In genomic region chr2:210476194-210477128, GRCh38 we compare ENCODE assay signal across 8 cellular contexts. TPM values are rescaled to one million over a fixed set of nuclear protein-coding genes. Genes with fewer than 3 reads are reported as not detected.
DNase-seq lines count a peak whose midpoint lies in the region; ATAC-seq and TF ChIP-seq lines count a peak whose summit lies in the region.

LANCL1 (minus strand) TSS chr2:210476759; CDS start chr2:210476396, 363 bp downstream.

- TF ChIP-seq CTCF in ascending aorta (IDR thresholded peaks at IDR 0.05): peak in 1 of 3 experiments; percentile 4
- TF ChIP-seq CTCF in uterus (IDR thresholded peaks at IDR 0.05): no peak

- H3K27ac ChIP-seq in ascending aorta: peak within 1 kb of the TSS; percentile 76 to 77
- peak within 1 kb of the TSS; percentile 10 for H3K27ac ChIP-seq in right cardiac atrium (ENCODE audit: low read length)
- H3K27ac ChIP-seq in uterus: peak within 1 kb of the TSS; percentile 78 to 88

- TF ChIP-seq POLR2A in uterus (IDR thresholded peaks at IDR 0.05): peak; percentile 72 to 77

- H3K4me3 Mint-ChIP-seq in T-helper 2 cell treated with Interferon-gamma antibody and Interleukin-4, amounts not matched to agents 5 μg/mL and 100 μg/mL, for 36 hours: peak within 1 kb of the TSS; percentile 98

- DNase-seq in NCI-H1694 treated with DMSO at 0.1 percent for 48 hours (lab: John Stamatoyannopoulos, UW) (peak; percentile 79), ascending aorta (ENCODE audit: low spot score in 2 of 2) (peak; percentile 70 to 95), right cardiac atrium (peak; percentile 92 to 96 (median 95)), pulmonary artery endothelial cell (ENCODE audit: low read depth, low spot score) (peak; percentile 54), uterus (peak; percentile 88 to 93)
- peak; percentile 85 for DNase-seq in T-helper 2 cell treated with Interferon-gamma antibody and Interleukin-4, amounts not matched to agents 5 μg/mL and 100 μg/mL, for 36 hours (ENCODE audit: low spot score)

- H3K4me1 Mint-ChIP-seq in T-helper 2 cell treated with Interferon-gamma antibody and Interleukin-4, amounts not matched to agents 5 μg/mL and 100 μg/mL, for 36 hours (ENCODE audit: low read depth): peaks cover 25% of the 10 kb centered on the region

- intact Hi-C loops in ascending aorta (cut with DNase I): loop anchor here (2.0 to 5.0 kb wide), 2 partner anchors 244 to 474 kb away; partner anchors contain the start of gene RPE
- intact Hi-C loops in right cardiac atrium (cut with DNase I): no loop called here
- intact Hi-C loops in uterus (cut with DNase I; ENCODE audit: low total_unique reads): no loop called here

- peaks cover 0 to 2% of the 10 kb centered on the region in 2 donors for H3K4me1 ChIP-seq in ascending aorta
- no peaks in the 10 kb centered on the region for H3K4me1 ChIP-seq in right cardiac atrium (ENCODE audit: control insufficient read depth, insufficient read depth, low read length)
- no peaks in the 10 kb centered on the region for H3K4me1 ChIP-seq in uterus

- H3K9me3 ChIP-seq in ascending aorta (no peaks in the 10 kb centered on the region), right cardiac atrium (ENCODE audit: control insufficient read depth, low read length) (no peaks in the 10 kb centered on the region), uterus (no peaks in the 10 kb centered on the region)

- H3K36me3 Mint-ChIP-seq in T-helper 2 cell treated with Interferon-gamma antibody and Interleukin-4, amounts not matched to agents 5 μg/mL and 100 μg/mL, for 36 hours (ENCODE audit: low read depth): peaks cover 15% of the 10 kb centered on the region

- peak within 1 kb of the TSS; percentile 74 to 87 for H3K4me3 ChIP-seq in ascending aorta
- H3K4me3 ChIP-seq in right cardiac atrium (ENCODE audit: low read length): peak within 1 kb of the TSS; percentile 99
- H3K4me3 ChIP-seq in uterus: peak within 1 kb of the TSS; percentile 81 to 88

- H3K27ac Mint-ChIP-seq in T-helper 2 cell treated with Interferon-gamma antibody and Interleukin-4, amounts not matched to agents 5 μg/mL and 100 μg/mL, for 36 hours: peak within 1 kb of the TSS; percentile 99

- no peaks in the 10 kb centered on the region for H3K27me3 Mint-ChIP-seq in T-helper 2 cell treated with Interferon-gamma antibody and Interleukin-4, amounts not matched to agents 5 μg/mL and 100 μg/mL, for 36 hours (ENCODE audit: low read depth)

- under 1% methylated on average over 49 of the region's 49 CpGs for WGBS in right cardiac atrium

- H3K27me3 ChIP-seq in ascending aorta (no peaks in the 10 kb centered on the region), right cardiac atrium (ENCODE audit: control insufficient read depth, insufficient read depth) (no peaks in the 10 kb centered on the region), uterus (no peaks in the 10 kb centered on the region)

- ATAC-seq in GM18498 (IDR thresholded peaks at IDR 0.05; ENCODE audit: unreplicated experiment): peak; percentile 100
- ATAC-seq in HG02885 (IDR thresholded peaks at IDR 0.05; ENCODE audit: poor library complexity, unreplicated experiment): peak; percentile 100
- peak; percentile 100 for ATAC-seq in right cardiac atrium

- H3K9me3 Mint-ChIP-seq in T-helper 2 cell treated with Interferon-gamma antibody and Interleukin-4, amounts not matched to agents 5 μg/mL and 100 μg/mL, for 36 hours: no peaks in the 10 kb centered on the region

- H3K36me3 ChIP-seq in ascending aorta (peaks cover 4 to 9% of the 10 kb centered on the region in 2 donors), uterus (no peaks in the 10 kb centered on the region)

RNA-seq across cellular contexts. Expression of gene LANCL1, which starts in this region (rescaled TPM):
- total RNA-seq in ascending aorta (16.4 TPM), right cardiac atrium (10 to 100 TPM; 46.6 to 59.6 (median 53.2) TPM), pulmonary artery endothelial cell (29.4 and 32.9 TPM in 2 replicates), uterus (10 to 100 TPM; 41.6 to 78.8 (median 42.0) TPM)
- polyA plus RNA-seq in right cardiac atrium: 20.1 TPM

Comparison
In these comparisons a context has a peak if more than half of its experiments do, and no peak if none do; other contexts are left out.
1. Peak in every context shown above with its lines: DNase-seq, ATAC-seq, H3K4me3 ChIP-seq and H3K27ac ChIP-seq.
2. H3K27ac ChIP-seq: peak in every context shown above with its lines; median percentile 83 in uterus; 76 in ascending aorta; 10 in right cardiac atrium.